Comparison of ENCODE assay signal across 29 cellular contexts in the genomic region with DNA sequence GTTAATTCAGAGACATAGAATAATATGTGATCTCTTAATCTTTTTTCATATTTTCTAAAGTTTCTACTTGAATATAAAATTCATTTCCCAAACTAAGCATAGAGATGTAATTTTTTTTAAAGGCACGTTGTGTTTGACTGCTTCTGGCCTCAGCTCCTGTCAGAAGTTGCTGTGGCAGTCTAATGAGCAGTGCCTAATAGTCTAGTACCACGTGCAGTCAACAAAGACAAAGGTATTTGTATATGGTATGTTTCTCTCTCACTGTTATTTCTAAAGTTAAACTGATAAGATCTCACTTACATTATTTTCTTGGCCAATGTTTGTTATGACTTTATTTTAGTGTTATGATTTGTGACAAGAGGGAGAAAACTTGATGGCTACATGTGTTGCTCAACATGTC.
"Had no signal": no experiment of that assay in that cellular context is flagged by ENCODE, and none has a peak within 500 bp of the region (broad histone marks: within the 10 kb centered on the region; RNA-seq: fewer than 3 reads in every experiment).

No MANE protein-coding gene starts in this region.

- H3K9ac ChIP-seq: neural progenitor cell, parathyroid adenoma had no signal

- ATAC-seq: effector memory CD8-positive, alpha-beta T cell; esophagus mucosa; foreskin keratinocyte; gastroesophageal sphincter; heart right ventricle; left colon; left ventricle myocardium superior; naive thymus-derived CD4-positive, alpha-beta T cell; sciatic nerve had no signal

- H3K4me3 ChIP-seq: coronary artery, gastroesophageal sphincter, heart right ventricle, lung, neural progenitor cell, smooth muscle cell, stomach, thyroid gland had no signal

- H3K4me2 ChIP-seq: neural progenitor cell, smooth muscle cell had no signal

- H3K4me1 ChIP-seq: foreskin keratinocyte, gastroesophageal sphincter, heart right ventricle, neural progenitor cell, parathyroid adenoma, thyroid gland had no signal

- H3K27me3 ChIP-seq: foreskin keratinocyte, gastroesophageal sphincter, heart right ventricle, neural progenitor cell, stomach, thyroid gland had no signal

- DNase-seq: effector memory CD8-positive, alpha-beta T cell; foreskin keratinocyte; glutamatergic neuron; heart right ventricle; hippocampal formation; immature natural killer cell; islet precursor cell; kidney glomerular epithelial cell; left colon; left ventricle myocardium superior; mesenchymal stem cell; midbrain; naive thymus-derived CD4-positive, alpha-beta T cell; stimulated activated CD4-positive, alpha-beta T cell treated with anti-CD3 and anti-CD28 coated beads, Interleukin-12 subunit alpha, Interleukin-12 subunit beta, amount 100 ng/mL, for 4 hours; stimulated activated CD4-positive, alpha-beta T cell treated with anti-CD3 and anti-CD28 coated beads, Interleukin-1b, Interleukin-23, amount 100 ng/mL, for 48 hours; stimulated activated CD4-positive, alpha-beta T cell treated with anti-CD3 and anti-CD28 coated beads, Interleukin-4, amount 100 ng/mL, for 1 hour; stimulated activated CD8-positive, alpha-beta memory T cell treated with anti-CD3 and anti-CD28 coated beads, Interleukin-4, amount 100 ng/mL, for 48 hours; stimulated activated naive CD4-positive, alpha-beta T cell; stomach; thyroid gland had no signal

- H3K27ac ChIP-seq: coronary artery, epithelial cell of prostate, foreskin keratinocyte, gastroesophageal sphincter, heart right ventricle, neural progenitor cell, parathyroid adenoma, stomach, thyroid gland had no signal

- H3K9me3 ChIP-seq: gastroesophageal sphincter, heart right ventricle, stomach, thyroid gland had no signal

- H2AFZ ChIP-seq: neural progenitor cell, parathyroid adenoma had no signal
